9 cellular contexts compared by ENCODE assay signal in the genomic region with DNA sequence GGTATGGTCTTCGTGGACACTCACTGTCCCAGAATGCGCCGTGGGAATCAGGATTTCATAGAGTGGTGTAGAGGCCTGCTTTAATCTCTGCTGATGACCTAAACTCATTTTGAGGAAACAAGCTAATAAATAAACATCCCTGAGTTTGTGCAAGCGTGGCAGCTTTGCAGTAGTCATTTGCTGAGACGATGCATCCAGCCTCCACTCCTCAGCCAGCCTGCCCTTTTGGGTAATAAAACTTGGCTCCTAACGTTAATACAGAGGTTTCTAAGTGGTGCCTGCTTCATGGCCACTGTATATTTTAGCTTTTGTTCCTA. TPM values are rescaled to one million over a fixed set of nuclear protein-coding genes. Genes with fewer than 3 reads are reported as not detected.
DNase-seq lines count a peak whose midpoint lies in the region; ATAC-seq and TF ChIP-seq lines count a peak whose summit lies in the region.
"Had no signal": no experiment of that assay in that cellular context is flagged by ENCODE, and none has a peak within 500 bp of the region (broad histone marks: within the 10 kb centered on the region; RNA-seq: fewer than 3 reads in every experiment).

No MANE protein-coding gene starts in this region.

- peaks cover 20% of the 10 kb centered on the region for H3K27me3 Mint-ChIP-seq in GM23338 (ENCODE audit: insufficient read depth, low read depth, poor library complexity)

- H3F3A ChIP-seq in GM23338 (replicated peaks; ENCODE audit: low read depth), result peaks cover 8% of the 10 kb centered on the region; the same call in 1 of the 2 replicates

- no peaks in the 10 kb centered on the region for H3K9me3 Mint-ChIP-seq in GM23338

- H3K79me2 ChIP-seq in GM23338 (replicated peaks; ENCODE audit: insufficient read depth) (peaks cover 12% of the 10 kb centered on the region), fibroblast of lung (ENCODE audit: control insufficient read depth, insufficient read depth, low read length) (peaks cover 23% of the 10 kb centered on the region)

- no peaks in the 10 kb centered on the region for H3K9me3 ChIP-seq in Panc1 (ENCODE audit: control insufficient read depth, insufficient read depth, low read depth, low read length)
- H3K9me3 ChIP-seq in fibroblast of lung (ENCODE audit: control insufficient read depth, insufficient read depth, low read depth, low read length), result no peaks in the 10 kb centered on the region
- H3K9me3 ChIP-seq in gastrocnemius medialis, result no peaks in the 10 kb centered on the region

- H2AFZ ChIP-seq in GM23338, result peak overlapping the region; percentile 87; the same call in 1 of the 2 replicates
- peak overlapping the region; percentile 69 for H2AFZ ChIP-seq in fibroblast of lung (ENCODE audit: low read length)

- POLR2A ChIA-PET in Panc1 (lab: Charles Lee), result interaction anchor here (0.5 to 0.6 kb wide), 2 partner anchors 29 to 133 kb away, joined by 3 read pairs; no protein-coding TSS in a partner anchor

- H3K36me3 ChIP-seq in GM23338 (ENCODE audit: insufficient read depth), result no peaks in the 10 kb centered on the region
- H3K36me3 ChIP-seq in Panc1 (ENCODE audit: control insufficient read depth, insufficient read depth, low read length), result peaks cover 4% of the 10 kb centered on the region; the same call in 1 of the 2 replicates
- H3K36me3 ChIP-seq in fibroblast of lung (ENCODE audit: control insufficient read depth, insufficient read depth, low read length), result no peaks in the 10 kb centered on the region
- no peaks in the 10 kb centered on the region for H3K36me3 ChIP-seq in gastrocnemius medialis

- peaks cover 43% of the 10 kb centered on the region for H3K4me1 Mint-ChIP-seq in GM23338

- H3K27me3 ChIP-seq in GM23338 (ENCODE audit: insufficient read depth) (peaks cover 31% of the 10 kb centered on the region), Panc1 (ENCODE audit: control insufficient read depth, insufficient read depth, low read length) (no peaks in the 10 kb centered on the region), fibroblast of lung (ENCODE audit: control insufficient read depth, insufficient read depth, low read length) (no peaks in the 10 kb centered on the region), gastrocnemius medialis (peaks cover 0 to 5% (median 0%) of the 10 kb centered on the region in 3 donors)

- intact Hi-C loops in Panc1 (cut with micrococcal nuclease; ENCODE audit: unreplicated experiment) (no loop called here), gastrocnemius medialis (cut with DNase I; ENCODE audit: low total_unique reads) (loop anchor here (10.0 kb wide), 1 partner anchor 270 kb away; no protein-coding TSS in a partner anchor)

- in situ Hi-C loops in Panc1 (cut with HindIII; ENCODE audit: low pct_unique_long_range_greater_than_20kb, low sequenced_read_pairs), result no loop called here
- in situ Hi-C loops in gastrocnemius medialis (cut with MboI; ENCODE audit: low sequenced_read_pairs in 4 of 4), result no loop called here

- TF ChIP-seq CTCF in GM23338 (conservative IDR thresholded peaks at IDR 0.05; ENCODE audit: low read depth in 2 of 2) (no peak), Panc1 (IDR thresholded peaks at IDR 0.05) (no peak), fibroblast of lung (conservative IDR thresholded peaks at IDR 0.05 in 1 of 2, IDR thresholded peaks at IDR 0.05 in 1 of 2; ENCODE audit: low read depth in 1 of 2, low read length in 2 of 2) (no peak), gastrocnemius medialis (IDR thresholded peaks at IDR 0.05 in 4 of 5, conservative IDR thresholded peaks at IDR 0.05 in 1 of 5) (no peak)

- CTCF ChIA-PET in Panc1 (lab: Charles Lee), result no interaction called here

- peak overlapping the region; percentile 81 for H3K4me3 Mint-ChIP-seq in GM23338

- H3K9me2 ChIP-seq in GM23338 (ENCODE audit: insufficient read depth), result no peaks in the 10 kb centered on the region

- H3K27ac ChIP-seq in GM23338 (ENCODE audit: low read depth), result no peak overlapping the region
- H3K27ac ChIP-seq in Panc1 (ENCODE audit: low read length), result peak overlapping the region; percentile 77
- H3K27ac ChIP-seq in fibroblast of lung (ENCODE audit: insufficient read depth, low read length), result peak overlapping the region; percentile 91
- H3K27ac ChIP-seq in gastrocnemius medialis, result peak overlapping the region in 2 of 4 donors; percentile 70 to 78

- H3K4me3 ChIP-seq in GM23338 (peak overlapping the region; percentile 84), Panc1 (ENCODE audit: low read depth in 2 of 2, low read length in 2 of 2) (peak overlapping the region; percentile 79 to 85), fibroblast of lung (replicated peaks in 1 of 4; ENCODE audit: control extremely low read depth in 1 of 4, insufficient read depth in 1 of 4, low read depth in 3 of 4, low read length in 4 of 4) (peak overlapping the region; percentile 62 to 88 (median 76)), gastrocnemius medialis (peak overlapping the region; percentile 65 to 73 (median 69))

- H3K4me1 ChIP-seq in GM23338 (ENCODE audit: insufficient read depth) (peaks cover 40% of the 10 kb centered on the region), Panc1 (ENCODE audit: control insufficient read depth, insufficient read depth, low read length) (peaks cover 34% of the 10 kb centered on the region), fibroblast of lung (ENCODE audit: control insufficient read depth, extremely low read depth, insufficient read depth, low read length) (peaks cover 11% of the 10 kb centered on the region), gastrocnemius medialis (peaks cover 10 to 13% of the 10 kb centered on the region in 2 donors)

- peak overlapping the region; percentile 91 for H3K4me2 ChIP-seq in GM23338
- H3K4me2 ChIP-seq in fibroblast of lung (ENCODE audit: extremely low read depth, insufficient read depth, low read length), result peak overlapping the region; percentile 89

- no TSS peak for BruUV-seq in Panc1 (replicated peaks; lab: Mats Ljungman, UMichigan)

- no peak for DNase-seq in GM23338 (ENCODE audit: low spot score)
- DNase-seq in Panc1 (ENCODE audit: low read depth, low spot score), result no peak
- peak in 1 of 2 donors; percentile 4 for DNase-seq in fibroblast of lung (ENCODE audit: low read depth in 2 of 2)
- no peak for DNase-seq in gastrocnemius medialis
- DNase-seq in epidermal melanocyte (ENCODE audit: insufficient read length, low spot score), result no peak
- no peak for DNase-seq in SW 1271 (lab: John Stamatoyannopoulos, UW)
- no peak for DNase-seq in NCI-H524 treated with DMSO at 0.1 percent for 48 hours (lab: John Stamatoyannopoulos, UW)
- DNase-seq: cortex of kidney had no signal

- no peak overlapping the region for H3K9ac ChIP-seq in fibroblast of lung (ENCODE audit: insufficient read depth, low read length)

- ATAC-seq in GM23338, result no peak
- no peak for ATAC-seq in Panc1
- ATAC-seq in gastrocnemius medialis, result no peak
- ATAC-seq in HG03039 (IDR thresholded peaks at IDR 0.05; ENCODE audit: unreplicated experiment), result no peak

- H3K36me3 Mint-ChIP-seq in GM23338 (ENCODE audit: low read depth), result peaks cover 22% of the 10 kb centered on the region

- no peak overlapping the region for H3K27ac Mint-ChIP-seq in GM23338

- H4K20me1 ChIP-seq in GM23338 (replicated peaks; ENCODE audit: insufficient read depth) (peaks cover 4% of the 10 kb centered on the region; the same call in 1 of the 2 replicates), fibroblast of lung (ENCODE audit: control insufficient read depth, extremely low read depth, insufficient read depth, low read length) (no peaks in the 10 kb centered on the region)

- no peak for TF ChIP-seq POLR2A in gastrocnemius medialis (IDR thresholded peaks at IDR 0.05)

TF ChIP-seq in GM23338, 12 proteins besides CTCF, POLR2A, EP300 and RAD21 (continues in another document):
- no peak for TF ChIP-seq EZH2 (IDR thresholded peaks at IDR 0.05; ENCODE audit: low read depth, unreplicated experiment)
- TF ChIP-seq POLR2AphosphoS5 (IDR thresholded peaks at IDR 0.05; ENCODE audit: low read depth), result no peak
- TF ChIP-seq, protein P1, sequence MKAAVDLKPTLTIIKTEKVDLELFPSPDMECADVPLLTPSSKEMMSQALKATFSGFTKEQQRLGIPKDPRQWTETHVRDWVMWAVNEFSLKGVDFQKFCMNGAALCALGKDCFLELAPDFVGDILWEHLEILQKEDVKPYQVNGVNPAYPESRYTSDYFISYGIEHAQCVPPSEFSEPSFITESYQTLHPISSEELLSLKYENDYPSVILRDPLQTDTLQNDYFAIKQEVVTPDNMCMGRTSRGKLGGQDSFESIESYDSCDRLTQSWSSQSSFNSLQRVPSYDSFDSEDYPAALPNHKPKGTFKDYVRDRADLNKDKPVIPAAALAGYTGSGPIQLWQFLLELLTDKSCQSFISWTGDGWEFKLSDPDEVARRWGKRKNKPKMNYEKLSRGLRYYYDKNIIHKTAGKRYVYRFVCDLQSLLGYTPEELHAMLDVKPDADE (IDR thresholded peaks at IDR 0.05), result no peak
- TF ChIP-seq JUNB (IDR thresholded peaks at IDR 0.05; ENCODE audit: unreplicated experiment), result no peak
- TF ChIP-seq NANOG (IDR thresholded peaks at IDR 0.05; ENCODE audit: borderline replicate concordance), result no peak
- TF ChIP-seq CREB1 (CRISPR knock-in tag; IDR thresholded peaks at IDR 0.05; ENCODE audit: low read depth), result no peak
- TF ChIP-seq EZH2phosphoT487 (IDR thresholded peaks at IDR 0.05; ENCODE audit: unreplicated experiment), result no peak
- TF ChIP-seq STAT1 (IDR thresholded peaks at IDR 0.05; ENCODE audit: unreplicated experiment), result no peak

RNA-seq across cellular contexts. Expression of a gene that starts 1.3 kb away (rescaled TPM):
- total RNA-seq in GM23338 (2014; rRNA removed; shearing (Covaris generic)), result 5.9 and 10.1 TPM in 2 replicates
- polyA plus RNA-seq in GM23338 (2016; fragmentation: Nextera tagmentation; extraction: Ambion mirVana) (3.9 and 4.1 TPM in 2 replicates), fibroblast of lung (2.1 and 2.5 TPM in 2 replicates)
- total RNA-seq in Panc1 (2021; ENCODE audit: unreplicated experiment) (19.1 TPM), fibroblast of lung (4.4 and 6.4 TPM in 2 replicates), gastrocnemius medialis (1 to 10 TPM in 3 of 4 donors, under 1 TPM in 1; 0.53 to 3.0 (median 1.6) TPM)
- polyA plus RNA-seq in Panc1 (2012; ENCODE audit: insufficient read length), result 8.1 TPM
- 2.1 and 2.3 TPM in 2 replicates for polyA plus RNA-seq in fibroblast of lung (2012)
- 1.2 and 1.9 TPM in 2 replicates for polyA minus RNA-seq in fibroblast of lung (ENCODE audit: low replicate concordance)

RNA-seq across cellular contexts. Expression of a gene that starts 1.5 kb away (rescaled TPM):
- total RNA-seq in GM23338 (2014; rRNA removed; shearing (Covaris generic)), result 0.85 and 1.0 TPM in 2 replicates
- 2.7 and 3.7 TPM in 2 replicates for polyA plus RNA-seq in GM23338 (2016; fragmentation: Nextera tagmentation; extraction: Ambion mirVana)
- 3.4 TPM for total RNA-seq in Panc1 (2021; ENCODE audit: unreplicated experiment)
- polyA plus RNA-seq in Panc1 (2012; ENCODE audit: insufficient read length), result 2.2 TPM
- total RNA-seq in fibroblast of lung, result 1.3 and 1.7 TPM in 2 replicates
- 0.45 and 0.54 TPM in 2 replicates for polyA plus RNA-seq in fibroblast of lung
- polyA plus RNA-seq in fibroblast of lung (2012), result 0.80 and 0.84 TPM in 2 replicates
- polyA minus RNA-seq in fibroblast of lung (ENCODE audit: low replicate concordance), result 1.2 TPM in 1 of 2 replicates, not detected in the other
- total RNA-seq in gastrocnemius medialis, result under 1 TPM in 1 of 4 donors, not detected in 3; 0.16 TPM
